In genomic region chr18:78979682-78980278, GRCh38 we compare ENCODE assay signal across 15 cellular contexts. TPM values are rescaled to one million over a fixed set of nuclear protein-coding genes. Genes with fewer than 3 reads are reported as not detected.
DNase-seq lines count a peak whose midpoint lies in the region; ATAC-seq and TF ChIP-seq lines count a peak whose summit lies in the region.
"Had no signal": no experiment of that assay in that cellular context is flagged by ENCODE, and none has a peak within 500 bp of the region (broad histone marks: within the 10 kb centered on the region; RNA-seq: fewer than 3 reads in every experiment).

TSS of gene SALL3 (plus strand) at chr18:78979818. CDS start at chr18:78980275, 457 bp downstream.

- no peak within 1 kb of the TSS for H3K27ac Mint-ChIP-seq in activated naive CD8-positive, alpha-beta T cell treated with anti-CD3 and anti-CD28 coated beads, Interleukin-2, amount 10 ng/mL, durations not matched to agents 7 days and 5 days
- no peak within 1 kb of the TSS for H3K27ac Mint-ChIP-seq in activated naive CD8-positive, alpha-beta T cell treated with anti-CD3 and anti-CD28 coated beads for 36 hours
- H3K27ac Mint-ChIP-seq: activated B cell treated with CpG ODN at 0.5 μM for 24 hours had no signal

- no peaks in the 10 kb centered on the region for H3K9me3 ChIP-seq in ascending aorta
- no peaks in the 10 kb centered on the region for H3K9me3 ChIP-seq in thymus (ENCODE audit: control insufficient read depth)

- POLR2A ChIA-PET in activated naive CD8-positive, alpha-beta T cell treated with anti-CD3 and anti-CD28 coated beads, Interleukin-2, amount 10 ng/mL, durations not matched to agents 7 days and 5 days (lab: Charles Lee), result no interaction called here

- H3K27me3 ChIP-seq in ascending aorta (peaks cover 12% of the 10 kb centered on the region), layer of hippocampus (ENCODE audit: control insufficient read depth, insufficient read depth, low read length) (peaks cover 20% of the 10 kb centered on the region), thymus (ENCODE audit: control insufficient read depth, insufficient read depth) (peaks cover 81% of the 10 kb centered on the region)

- no peak for DNase-seq in activated naive CD8-positive, alpha-beta T cell treated with anti-CD3 and anti-CD28 coated beads, Interleukin-2, amount 10 ng/mL, durations not matched to agents 7 days and 5 days
- DNase-seq in activated naive CD8-positive, alpha-beta T cell treated with anti-CD3 and anti-CD28 coated beads for 36 hours, result no peak
- DNase-seq in ascending aorta (ENCODE audit: low spot score in 2 of 2) (no peak), mucosa of gallbladder (ENCODE audit: low spot score) (no peak)
- DNase-seq: activated B cell treated with CpG ODN at 0.5 μM for 24 hours; activated gamma-delta T cell treated with Interleukin-2 at 50 U/mL for 16 hours; KBM-7; stimulated activated naive CD4-positive, alpha-beta T cell treated with Interleukin-2 at 50 U/mL for 16 hours had no signal

- 3% methylated on average over 111 of the region's 111 CpGs for WGBS in thymus

- no peak for TF ChIP-seq CTCF in ascending aorta (IDR thresholded peaks at IDR 0.05)

- H3K27ac ChIP-seq in ascending aorta (no peak within 1 kb of the TSS), layer of hippocampus (ENCODE audit: low read depth, low read length) (peak within 1 kb of the TSS; percentile 57), thymus (ENCODE audit: low read depth) (no peak within 1 kb of the TSS)

- H3K36me3 ChIP-seq in ascending aorta, result no peaks in the 10 kb centered on the region
- no peaks in the 10 kb centered on the region for H3K36me3 ChIP-seq in thymus (ENCODE audit: control insufficient read depth, insufficient read depth)

- peaks cover 11% of the 10 kb centered on the region for H3K4me1 Mint-ChIP-seq in activated naive CD8-positive, alpha-beta T cell treated with anti-CD3 and anti-CD28 coated beads, Interleukin-2, amount 10 ng/mL, durations not matched to agents 7 days and 5 days
- H3K4me1 Mint-ChIP-seq in activated naive CD8-positive, alpha-beta T cell treated with anti-CD3 and anti-CD28 coated beads for 36 hours, result peaks cover 14% of the 10 kb centered on the region

- H3K36me3 Mint-ChIP-seq in activated naive CD8-positive, alpha-beta T cell treated with anti-CD3 and anti-CD28 coated beads, Interleukin-2, amount 10 ng/mL, durations not matched to agents 7 days and 5 days, result peaks cover 9% of the 10 kb centered on the region
- peaks cover 3% of the 10 kb centered on the region for H3K36me3 Mint-ChIP-seq in activated naive CD8-positive, alpha-beta T cell treated with anti-CD3 and anti-CD28 coated beads for 36 hours

- no peak for ATAC-seq in activated naive CD8-positive, alpha-beta T cell treated with anti-CD3 and anti-CD28 coated beads, Interleukin-2, amount 10 ng/mL, durations not matched to agents 7 days and 5 days (ENCODE audit: low read depth)
- no peak for ATAC-seq in HG02642 (IDR thresholded peaks at IDR 0.05; ENCODE audit: poor library complexity, unreplicated experiment)
- ATAC-seq in GM18519 (IDR thresholded peaks at IDR 0.05; ENCODE audit: low FRiP score, unreplicated experiment), result no peak
- ATAC-seq: esophagus mucosa had no signal

- intact Hi-C loops in ascending aorta (cut with DNase I), result no loop called here

- H3K4me3 Mint-ChIP-seq in activated naive CD8-positive, alpha-beta T cell treated with anti-CD3 and anti-CD28 coated beads, Interleukin-2, amount 10 ng/mL, durations not matched to agents 7 days and 5 days, result peak within 1 kb of the TSS; percentile 51
- no peak within 1 kb of the TSS for H3K4me3 Mint-ChIP-seq in activated naive CD8-positive, alpha-beta T cell treated with anti-CD3 and anti-CD28 coated beads for 36 hours

- peaks cover 3% of the 10 kb centered on the region for H3K9me3 Mint-ChIP-seq in activated naive CD8-positive, alpha-beta T cell treated with anti-CD3 and anti-CD28 coated beads, Interleukin-2, amount 10 ng/mL, durations not matched to agents 7 days and 5 days
- H3K9me3 Mint-ChIP-seq in activated naive CD8-positive, alpha-beta T cell treated with anti-CD3 and anti-CD28 coated beads for 36 hours, result peaks cover 5% of the 10 kb centered on the region
- H3K9me3 Mint-ChIP-seq: activated B cell treated with CpG ODN at 0.5 μM for 24 hours had no signal

- H3K27me3 Mint-ChIP-seq in activated naive CD8-positive, alpha-beta T cell treated with anti-CD3 and anti-CD28 coated beads, Interleukin-2, amount 10 ng/mL, durations not matched to agents 7 days and 5 days, result peaks cover 70% of the 10 kb centered on the region
- peaks cover 74% of the 10 kb centered on the region for H3K27me3 Mint-ChIP-seq in activated naive CD8-positive, alpha-beta T cell treated with anti-CD3 and anti-CD28 coated beads for 36 hours

- H3K4me1 ChIP-seq in ascending aorta, result peaks cover 2 to 8% of the 10 kb centered on the region in 2 donors
- no peaks in the 10 kb centered on the region for H3K4me1 ChIP-seq in thymus (ENCODE audit: control insufficient read depth, insufficient read depth, low read length)

- peak within 1 kb of the TSS; percentile 40 to 42 for H3K4me3 ChIP-seq in ascending aorta
- H3K4me3 ChIP-seq in thymus (ENCODE audit: low read length), result peak within 1 kb of the TSS; percentile 29

RNA-seq across cellular contexts. Expression of gene SALL3, which starts in this region (rescaled TPM):
- not detected for total RNA-seq in activated naive CD8-positive, alpha-beta T cell treated with anti-CD3 and anti-CD28 coated beads, Interleukin-2, amount 10 ng/mL, durations not matched to agents 7 days and 5 days
- not detected for total RNA-seq in activated naive CD8-positive, alpha-beta T cell treated with anti-CD3 and anti-CD28 coated beads for 36 hours
- total RNA-seq in ascending aorta (not detected), mucosa of gallbladder (0.17 TPM)
- 0.02 TPM for polyA plus RNA-seq in thymus
- total RNA-seq: activated B cell treated with CpG ODN at 0.5 μM for 24 hours, esophagus mucosa, mesenteric fat pad had no signal
- polyA plus RNA-seq: BJ had no signal
